16 cellular contexts compared by ENCODE assay signal in genomic region chr1:220391426-220391825, GRCh38.
"Had no signal": no experiment of that assay in that cellular context is flagged by ENCODE, and none has a peak within 500 bp of the region (broad histone marks: within the 10 kb centered on the region; RNA-seq: fewer than 3 reads in every experiment).

No MANE protein-coding gene starts in this region.

- ATAC-seq: activated T-helper 17 cell treated with anti-CD3 and anti-CD28 coated beads, Interleukin-2, amount 50 U/mL, for 72 hours had no signal

- H3K4me3 ChIP-seq: lung, right atrium auricular region, tibial artery, uterus had no signal

- H3K9me3 ChIP-seq: right atrium auricular region, tibial artery, uterus had no signal

- H3K27me3 ChIP-seq: right atrium auricular region, tibial artery, uterus had no signal

- DNase-seq: activated CD4-positive, alpha-beta T cell treated with anti-CD3 and anti-CD28 coated beads, Interleukin-2, amount 50 U/mL, for 1 hour; activated naive CD4-positive, alpha-beta T cell treated with anti-CD3 and anti-CD28 coated beads for 36 hours; activated T-cell treated with anti-CD3 and anti-CD28 coated beads for 4 hours; caudate nucleus; cortex of kidney; effector CD8-positive, alpha-beta T cell; hypothalamus; naive B cell; posterior cingulate gyrus; small intestine; tibial artery; uterus had no signal

- H3K4me1 ChIP-seq: right atrium auricular region, tibial artery, uterus had no signal

- H3K36me3 ChIP-seq: right atrium auricular region, tibial artery, uterus had no signal

- H3K27ac ChIP-seq: epithelial cell of prostate, right atrium auricular region, tibial artery, uterus had no signal
